ENCODE assay signal across 15 cellular contexts in the genomic region with DNA sequence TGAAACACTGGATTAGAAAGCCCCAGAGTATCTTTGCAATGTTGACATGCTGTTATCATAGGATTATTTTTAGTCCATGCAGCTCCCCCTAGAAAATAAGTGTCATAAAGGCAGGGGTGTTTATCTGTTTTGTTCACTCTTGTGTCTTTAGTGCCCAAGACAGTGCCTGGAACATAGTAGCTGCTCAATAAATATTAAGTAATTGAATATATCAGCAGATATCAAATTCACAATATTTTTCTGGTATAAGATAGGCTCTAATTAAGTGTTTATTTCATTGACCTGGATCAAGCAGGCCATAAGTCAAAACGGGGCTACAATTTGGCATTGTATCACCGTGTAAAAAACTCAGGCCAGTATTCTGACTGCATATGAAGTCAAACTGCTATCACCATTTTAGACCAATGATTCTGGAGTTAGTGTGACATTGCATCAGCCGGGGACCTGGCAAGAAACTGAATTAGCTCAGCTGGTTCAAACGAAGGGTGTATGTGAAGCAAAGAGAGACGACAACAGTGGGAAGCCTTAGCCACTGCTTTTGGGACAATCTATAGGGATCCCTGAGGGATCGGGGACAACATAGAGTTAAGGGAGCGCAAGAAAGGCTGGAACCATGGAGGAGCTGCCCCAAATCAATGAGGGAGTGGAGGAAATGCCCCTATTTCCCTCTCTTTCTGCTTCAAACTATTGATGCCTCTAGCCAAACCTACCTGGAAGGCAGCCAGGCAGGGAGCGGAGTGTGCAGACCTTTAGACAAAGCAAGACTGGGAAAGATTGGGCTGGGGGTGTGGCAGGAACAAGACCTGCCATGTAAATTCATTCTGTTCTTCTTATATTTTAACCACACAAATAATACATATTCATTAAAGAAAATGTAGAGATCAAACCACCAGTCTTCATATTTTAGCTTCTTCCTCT.
A peak's percentile ranks its signal among the peaks of the same experiment; 100 is the strongest.
DNase-seq lines count a peak whose midpoint lies in the region; ATAC-seq and TF ChIP-seq lines count a peak whose summit lies in the region.
"Had no signal": no experiment of that assay in that cellular context is flagged by ENCODE, and none has a peak within 500 bp of the region (broad histone marks: within the 10 kb centered on the region; RNA-seq: fewer than 3 reads in every experiment).

No MANE protein-coding gene starts in this region.

- TF ChIP-seq CTCF in MCF 10A (IDR thresholded peaks at IDR 0.05; ENCODE audit: unreplicated experiment): no peak
- TF ChIP-seq CTCF in mammary epithelial cell (conservative IDR thresholded peaks at IDR 0.05 in 1 of 2, IDR thresholded peaks at IDR 0.05 in 1 of 2; ENCODE audit: extremely low read depth in 1 of 2, insufficient read depth in 1 of 2, low read depth in 1 of 2, low read length in 2 of 2): no peak
- TF ChIP-seq CTCF in esophagus squamous epithelium (IDR thresholded peaks at IDR 0.05): no peak

- H3K9me3 Mint-ChIP-seq in MCF 10A (ENCODE audit: unreplicated experiment): no peaks in the 10 kb centered on the region
- H3K9me3 Mint-ChIP-seq: CD8-positive, alpha-beta T cell had no signal

- H3K4me1 ChIP-seq in mammary epithelial cell (ENCODE audit: insufficient read depth, low read length) (peaks cover 13% of the 10 kb centered on the region), esophagus squamous epithelium (peaks cover 21 to 51% (median 25%) of the 10 kb centered on the region in 3 donors)

- intact Hi-C loops in MCF 10A (cut with micrococcal nuclease) (no loop called here), mammary epithelial cell (cut with micrococcal nuclease) (no loop called here), esophagus squamous epithelium (cut with DNase I) (no loop called here)

- no peaks in the 10 kb centered on the region for H3K27me3 Mint-ChIP-seq in MCF 10A (ENCODE audit: insufficient read depth, unreplicated experiment)

- CTCF ChIA-PET in MCF 10A (lab: Yijun Ruan, JAX) (interaction anchor here (0.6 to 1.4 kb wide), 3 partner anchors 122 to 294 kb away, joined by 3 read pairs; no protein-coding TSS in a partner anchor), mammary epithelial cell (lab: Charles Lee; ENCODE audit: low non-redundant PET) (no interaction called here)

- H3K4me3 Mint-ChIP-seq in MCF 10A (ENCODE audit: unreplicated experiment): no peak overlapping the region
- H3K4me3 Mint-ChIP-seq: CD8-positive, alpha-beta T cell had no signal

- H4K20me1 ChIP-seq in mammary epithelial cell (ENCODE audit: insufficient read depth, low read length): peaks cover 2% of the 10 kb centered on the region

- H3K27ac ChIP-seq in mammary epithelial cell (ENCODE audit: insufficient read depth, low read depth, low read length): no peak overlapping the region
- peak overlapping the region; percentile 67 to 84 (median 78) for H3K27ac ChIP-seq in esophagus squamous epithelium
- H3K27ac ChIP-seq: coronary artery had no signal

- DNase-seq in MCF 10A (ENCODE audit: unreplicated experiment) (peak; percentile 11), mammary epithelial cell (no peak), esophagus squamous epithelium (lab: John Stamatoyannopoulos, UW) (no peak), midbrain (lab: John Stamatoyannopoulos, UW) (peak; percentile 60), ureter (ENCODE audit: low spot score) (peak; percentile 70), activated gamma-delta T cell (lab: John Stamatoyannopoulos, UW) (no peak)
- DNase-seq in stimulated activated CD8-positive, alpha-beta memory T cell treated with anti-CD3 and anti-CD28 coated beads, Interleukin-4, amount 100 ng/mL, for 48 hours: no peak
- DNase-seq: activated CD4-positive, alpha-beta T cell treated with anti-CD3 and anti-CD28 coated beads for 1 hour; activated T-cell treated with anti-CD3 and anti-CD28 coated beads, Interleukin-2, amount 50 U/mL, for 1 hour; CD8-positive, alpha-beta T cell; IMR-90; NCI-H1417 treated with DMSO at 0.1 percent for 48 hours; NCI-H526 had no signal

- no peaks in the 10 kb centered on the region for H3K79me2 ChIP-seq in mammary epithelial cell (ENCODE audit: insufficient read depth, low read length)

- H3K27ac Mint-ChIP-seq in MCF 10A (ENCODE audit: low read depth, unreplicated experiment): no peak overlapping the region
- H3K27ac Mint-ChIP-seq: CD8-positive, alpha-beta T cell had no signal

- ATAC-seq in GM21367 (IDR thresholded peaks at IDR 0.05; ENCODE audit: unreplicated experiment): no peak
- ATAC-seq: CD8-positive, alpha-beta T cell had no signal

- dilution Hi-C loops in mammary epithelial cell (cut with HindIII; ENCODE audit: low sequenced_read_pairs): no loop called here

- TF ChIP-seq POLR2A in esophagus squamous epithelium (IDR thresholded peaks at IDR 0.05): no peak

- 71% methylated on average over 8 of the region's 8 CpGs for WGBS in mammary epithelial cell (ENCODE audit: low coverage, missing lambda C conversion rate)
- WGBS in esophagus squamous epithelium, 2 donors: 48 to 49% methylated on average over 8 of the region's 8 CpGs

- H3K4me1 Mint-ChIP-seq in MCF 10A (ENCODE audit: insufficient read depth, unreplicated experiment): peaks cover 5% of the 10 kb centered on the region

- no peaks in the 10 kb centered on the region for H3K9me3 ChIP-seq in mammary epithelial cell (replicated peaks; ENCODE audit: insufficient read depth, low read length)
- no peaks in the 10 kb centered on the region for H3K9me3 ChIP-seq in esophagus squamous epithelium

- BruUV-seq in MCF 10A (replicated peaks; lab: Mats Ljungman, UMichigan) (no TSS peak), mammary epithelial cell (replicated peaks; lab: Mats Ljungman, UMichigan) (no TSS peak)

- POLR2A ChIA-PET in MCF 10A (lab: Yijun Ruan, JAX): interaction anchor here (0.6 to 1.1 kb wide), 2 partner anchors 9 kb away, joined by 4 read pairs; no protein-coding TSS in a partner anchor

- H3K27me3 ChIP-seq in mammary epithelial cell (ENCODE audit: insufficient read depth, low read length) (no peaks in the 10 kb centered on the region), esophagus squamous epithelium (no peaks in the 10 kb centered on the region)

- H3K9ac ChIP-seq in mammary epithelial cell (ENCODE audit: insufficient read depth, low read length): no peak overlapping the region

- H2AFZ ChIP-seq in mammary epithelial cell (ENCODE audit: low read depth, low read length): no peak overlapping the region

- H3K4me2 ChIP-seq in mammary epithelial cell (ENCODE audit: insufficient read depth, low read depth, low read length): no peak overlapping the region

- in situ Hi-C loops in mammary epithelial cell (cut with MboI; ENCODE audit: low sequenced_read_pairs in 2 of 2): no loop called here

- H3K4me3 ChIP-seq in mammary epithelial cell (replicated peaks in 1 of 3; ENCODE audit: insufficient read depth in 1 of 3, low read depth in 2 of 3, low read length in 3 of 3): no peak overlapping the region
- H3K4me3 ChIP-seq in esophagus squamous epithelium: peak overlapping the region in 1 of 4 donors; percentile 2
- H3K4me3 ChIP-seq: coronary artery had no signal

- no peaks in the 10 kb centered on the region for H3K36me3 Mint-ChIP-seq in MCF 10A (ENCODE audit: insufficient read depth, unreplicated experiment)
- H3K36me3 Mint-ChIP-seq: CD8-positive, alpha-beta T cell had no signal

- H3K36me3 ChIP-seq in mammary epithelial cell (ENCODE audit: insufficient read depth, low read length) (no peaks in the 10 kb centered on the region), esophagus squamous epithelium (no peaks in the 10 kb centered on the region)

Comparison
In these comparisons a context has a peak if more than half of its experiments do, and no peak if none do; other contexts are left out.
1. DNase-seq: peak in MCF 10A (single experiment), midbrain (single experiment) and ureter (single experiment); none in mammary epithelial cell (single experiment), esophagus squamous epithelium (single experiment), stimulated activated CD8-positive, alpha-beta memory T cell treated with anti-CD3 and anti-CD28 coated beads, Interleukin-4, amount 100 ng/mL, for 48 hours (single experiment) and activated gamma-delta T cell (single experiment).